1 cellular context compared by ENCODE assay signal in the genomic region with DNA sequence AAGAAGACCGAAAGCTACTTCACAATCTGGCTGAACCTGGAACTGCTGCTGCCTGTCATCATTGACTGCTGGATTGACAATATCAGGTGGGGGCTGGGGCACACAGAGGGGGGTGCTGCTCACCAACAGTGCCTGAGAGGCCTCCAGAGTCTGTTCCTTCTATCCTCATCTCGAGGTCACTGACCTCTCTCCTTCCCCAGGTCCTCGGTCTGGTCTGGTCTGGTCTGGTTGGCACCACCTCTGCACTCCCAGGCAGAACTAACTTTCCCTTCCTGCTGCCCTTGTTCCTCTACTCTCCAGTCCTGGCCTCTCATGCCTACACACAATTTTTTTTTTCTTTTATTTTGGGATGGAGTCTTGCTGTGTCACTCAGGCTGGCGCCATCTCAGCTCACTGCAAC.
TF ChIP-seq lines count a peak whose summit lies in the region.

No MANE protein-coding gene starts in this region.

TF ChIP-seq in H1, 55 proteins besides CTCF, POLR2A, EP300 and RAD21:
- TF ChIP-seq, protein P1, sequence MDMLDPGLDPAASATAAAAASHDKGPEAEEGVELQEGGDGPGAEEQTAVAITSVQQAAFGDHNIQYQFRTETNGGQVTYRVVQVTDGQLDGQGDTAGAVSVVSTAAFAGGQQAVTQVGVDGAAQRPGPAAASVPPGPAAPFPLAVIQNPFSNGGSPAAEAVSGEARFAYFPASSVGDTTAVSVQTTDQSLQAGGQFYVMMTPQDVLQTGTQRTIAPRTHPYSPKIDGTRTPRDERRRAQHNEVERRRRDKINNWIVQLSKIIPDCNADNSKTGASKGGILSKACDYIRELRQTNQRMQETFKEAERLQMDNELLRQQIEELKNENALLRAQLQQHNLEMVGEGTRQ (IDR thresholded peaks at IDR 0.05; ENCODE audit: low read length): no peak
- TF ChIP-seq CTBP2 (IDR thresholded peaks at IDR 0.05; ENCODE audit: borderline replicate concordance, insufficient read depth, insufficient read length, low read length) (no peak), SIX5 (IDR thresholded peaks at IDR 0.05; ENCODE audit: low read depth, low read length) (no peak)
